In genomic region chr2:15732341-15733077, GRCh38 we compare ENCODE assay signal across 9 cellular contexts.
DNase-seq lines count a peak whose midpoint lies in the region; ATAC-seq, FAIRE-seq and TF ChIP-seq lines count a peak whose summit lies in the region.
"Had no signal": no experiment of that assay in that cellular context is flagged by ENCODE, and none has a peak within 500 bp of the region (broad histone marks: within the 10 kb centered on the region; RNA-seq: fewer than 3 reads in every experiment).

No MANE protein-coding gene starts in this region.

- H3K36me3 ChIP-seq in kidney (ENCODE audit: control insufficient read depth in 1 of 2, insufficient read depth in 2 of 2, low read length in 2 of 2): no peaks in the 10 kb centered on the region
- H3K36me3 ChIP-seq in body of pancreas (replicated peaks in 1 of 2; ENCODE audit: insufficient read depth in 1 of 2, low read depth in 2 of 2): no peaks in the 10 kb centered on the region
- H3K36me3 ChIP-seq in tibial artery: no peaks in the 10 kb centered on the region

- no peak for FAIRE-seq in A549 (lab: Jason Lieb, UNC)
- no peak for FAIRE-seq in kidney (lab: Jason Lieb, UNC)

- ATAC-seq in A549 (no peak), HG02870 (IDR thresholded peaks at IDR 0.05; ENCODE audit: unreplicated experiment) (peak; percentile 96), body of pancreas (no peak)

- no peaks in the 10 kb centered on the region for H3K9me3 ChIP-seq in A549
- no peaks in the 10 kb centered on the region for H3K9me3 ChIP-seq in kidney (ENCODE audit: control insufficient read depth in 1 of 2, low read length in 2 of 2)
- H3K9me3 ChIP-seq in body of pancreas: no peaks in the 10 kb centered on the region
- no peaks in the 10 kb centered on the region for H3K9me3 ChIP-seq in tibial artery

- H3K4me1 ChIP-seq in A549 (peaks cover 44% of the 10 kb centered on the region), kidney (ENCODE audit: control insufficient read depth in 1 of 2, insufficient read depth in 1 of 2, low read depth in 1 of 2, low read length in 2 of 2) (peaks cover 3 to 22% of the 10 kb centered on the region in 2 donors), body of pancreas (peaks cover 38% of the 10 kb centered on the region), tibial artery (peaks cover 0 to 45% (median 29%) of the 10 kb centered on the region in 4 donors)

- no peak overlapping the region for H3K9ac ChIP-seq in kidney (ENCODE audit: low read length in 2 of 2)

- TF ChIP-seq EP300 in A549 (IDR thresholded peaks at IDR 0.05): no peak

- no peak for DNase-seq in A549 (ENCODE audit: low read depth in 1 of 2, low spot score in 1 of 2)
- peak; percentile 51 for DNase-seq in GM19238 (ENCODE audit: insufficient read length, low spot score)
- peak; percentile 31 for DNase-seq in NAMALWA (ENCODE audit: low spot score)
- DNase-seq in kidney: no peak
- no peak for DNase-seq in body of pancreas
- DNase-seq in stimulated activated CD4-positive, alpha-beta T cell treated with anti-CD3 and anti-CD28 coated beads, Interleukin-2, amount 100 ng/mL, for 48 hours: no peak
- DNase-seq in tibial artery: no peak

- H3K27me3 ChIP-seq in body of pancreas (no peaks in the 10 kb centered on the region), tibial artery (no peaks in the 10 kb centered on the region)

- 64% methylated on average over 7 of the region's 7 CpGs for WGBS in A549 (ENCODE audit: missing lambda C conversion rate)
- 71% methylated on average over 7 of the region's 7 CpGs for WGBS in body of pancreas, 2 donors

- H3K27ac ChIP-seq in A549 (no peak overlapping the region), kidney (ENCODE audit: low read depth in 2 of 2, low read length in 2 of 2) (no peak overlapping the region), body of pancreas (no peak overlapping the region), tibial artery (no peak overlapping the region)
- H3K27ac ChIP-seq: VCaP had no signal

- H3K4me3 ChIP-seq in A549 (no peak overlapping the region), kidney (ENCODE audit: low read length in 2 of 2) (no peak overlapping the region), body of pancreas (no peak overlapping the region), tibial artery (no peak overlapping the region)

- POLR2A ChIA-PET in A549 (lab: Yijun Ruan, JAX): no interaction called here

- TF ChIP-seq CTCF in A549 (IDR thresholded peaks at IDR 0.05): no peak
- TF ChIP-seq CTCF in kidney (IDR thresholded peaks at IDR 0.05; ENCODE audit: borderline replicate concordance, extremely low read depth, insufficient read depth): no peak
- no peak for TF ChIP-seq CTCF in body of pancreas (IDR thresholded peaks at IDR 0.05)
- TF ChIP-seq CTCF in tibial artery (IDR thresholded peaks at IDR 0.05): no peak

- CTCF ChIA-PET in A549 (lab: Yijun Ruan, JAX): interaction anchor here (1.3 kb wide), 2 partner anchors 12 to 16 kb away, joined by 4 to 8 read pairs; no protein-coding TSS in a partner anchor

- intact Hi-C loops in kidney (cut with DNase I): no loop called here
- intact Hi-C loops in body of pancreas (cut with DNase I): no loop called here
- intact Hi-C loops in tibial artery (cut with DNase I; ENCODE audit: low total_unique reads): no loop called here

- peak overlapping the region; percentile 17; the same call in 1 of the 3 replicates for H3K4me2 ChIP-seq in A549

- TF ChIP-seq POLR2A in A549 (IDR thresholded peaks at IDR 0.05; ENCODE audit: low read length) (no peak), body of pancreas (IDR thresholded peaks at IDR 0.05) (no peak)

- TF ChIP-seq RAD21 in A549 (conservative IDR thresholded peaks at IDR 0.05 in 1 of 2, IDR thresholded peaks at IDR 0.05 in 1 of 2): no peak

TF ChIP-seq in A549, 52 proteins besides CTCF, POLR2A, EP300 and RAD21:
- TF ChIP-seq ZNF302 (CRISPR knock-in tag; IDR thresholded peaks at IDR 0.05) (no peak), CEBPB (IDR thresholded peaks at IDR 0.05) (0 out of 4 replicates have a peak, but pooled peaks of 1 of the 2 experiments have one; percentile 16)

Comparison
In these comparisons a context has a peak if more than half of its experiments do, and no peak if none do; other contexts are left out.
1. DNase-seq: peak in GM19238 (single experiment) and NAMALWA (single experiment); none in A549 (0 of 2), kidney (single experiment), body of pancreas (0 of 4), stimulated activated CD4-positive, alpha-beta T cell treated with anti-CD3 and anti-CD28 coated beads, Interleukin-2, amount 100 ng/mL, for 48 hours (0 of 2) and tibial artery (0 of 2).